Comparison of ENCODE assay signal across 20 cellular contexts in genomic region chrX:26414534-26414933, GRCh38.
"Had no signal": no experiment of that assay in that cellular context is flagged by ENCODE, and none has a peak within 500 bp of the region (broad histone marks: within the 10 kb centered on the region; RNA-seq: fewer than 3 reads in every experiment).

No MANE protein-coding gene starts in this region.

- H3K4me3 ChIP-seq: SJSA1, SK-N-MC had no signal

- H3K27me3 ChIP-seq: SJSA1 had no signal

- DNase-seq: KBM-7, MV-4-11, NCI-H1048, NCI-H1105, NCI-H1436 treated with DMSO at 0.1 percent for 48 hours, NCI-H1694, NCI-H187 treated with DMSO at 0.1 percent for 48 hours, NCI-H2029 treated with DMSO at 0.1 percent for 48 hours, NCI-H2171, NCI-H226, NCI-H446, NCI-H510A, NCI-H524 treated with DMSO at 0.1 percent for 48 hours, NCI-H774, Right ventricle myocardium superior, RPMI8226, SIG-M5 had no signal

- FAIRE-seq: RCC 7860 had no signal

- H3K36me3 ChIP-seq: SJSA1 had no signal

- H3K9me3 ChIP-seq: SJSA1 had no signal

- H3K27ac ChIP-seq: SJSA1, SK-N-MC had no signal

- H3K4me1 ChIP-seq: SJSA1 had no signal
